Comparison of ENCODE assay signal across 2 cellular contexts in the genomic region with DNA sequence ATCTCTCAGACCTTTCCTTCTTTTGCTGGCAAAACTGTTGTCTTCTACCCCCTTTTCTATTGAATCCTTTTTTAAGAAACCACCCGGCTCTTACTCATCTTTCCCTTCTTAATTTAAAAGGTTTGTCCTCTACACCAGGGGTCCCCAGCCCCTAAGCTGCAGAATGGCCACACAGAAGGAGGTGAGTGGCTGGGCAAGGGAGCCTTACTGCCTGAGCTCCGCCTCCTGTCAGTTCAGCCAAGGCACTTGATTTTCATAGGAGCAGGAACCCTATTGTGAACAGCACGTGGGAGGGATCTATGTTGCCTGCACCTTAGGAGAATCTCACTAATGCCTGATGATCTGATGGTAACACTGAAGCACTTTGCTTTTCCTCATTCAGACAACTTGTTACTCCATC.
TF ChIP-seq lines count a peak whose summit lies in the region.

No MANE protein-coding gene starts in this region.

TF ChIP-seq in IMR-90, 13 proteins besides CTCF, POLR2A, EP300 and RAD21:
- TF ChIP-seq BHLHE40 (IDR thresholded peaks at IDR 0.05; ENCODE audit: low read depth, low read length) = no peak
- no peak for TF ChIP-seq CHD1 (IDR thresholded peaks at IDR 0.05; ENCODE audit: low read depth, low read length)
- no peak for TF ChIP-seq RFX5 (IDR thresholded peaks at IDR 0.05; ENCODE audit: low read depth, low read length)
- TF ChIP-seq, protein P1, sequence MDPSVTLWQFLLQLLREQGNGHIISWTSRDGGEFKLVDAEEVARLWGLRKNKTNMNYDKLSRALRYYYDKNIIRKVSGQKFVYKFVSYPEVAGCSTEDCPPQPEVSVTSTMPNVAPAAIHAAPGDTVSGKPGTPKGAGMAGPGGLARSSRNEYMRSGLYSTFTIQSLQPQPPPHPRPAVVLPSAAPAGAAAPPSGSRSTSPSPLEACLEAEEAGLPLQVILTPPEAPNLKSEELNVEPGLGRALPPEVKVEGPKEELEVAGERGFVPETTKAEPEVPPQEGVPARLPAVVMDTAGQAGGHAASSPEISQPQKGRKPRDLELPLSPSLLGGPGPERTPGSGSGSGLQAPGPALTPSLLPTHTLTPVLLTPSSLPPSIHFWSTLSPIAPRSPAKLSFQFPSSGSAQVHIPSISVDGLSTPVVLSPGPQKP (IDR thresholded peaks at IDR 0.05; ENCODE audit: borderline replicate concordance, low read depth, low read length) = no peak
- no peak for TF ChIP-seq NFE2L2 (IDR thresholded peaks at IDR 0.05; ENCODE audit: low read depth, low read length)
- no peak for TF ChIP-seq CEBPB (IDR thresholded peaks at IDR 0.05; ENCODE audit: low read depth, low read length)
- no peak for TF ChIP-seq MAFK (IDR thresholded peaks at IDR 0.05; ENCODE audit: low read depth, low read length)
- no peak for TF ChIP-seq SMC3 (IDR thresholded peaks at IDR 0.05; ENCODE audit: low read depth, low read length)
- no peak for TF ChIP-seq MXI1 (IDR thresholded peaks at IDR 0.05; ENCODE audit: borderline replicate concordance, low read depth, low read length)
- no peak for TF ChIP-seq RCOR1 (IDR thresholded peaks at IDR 0.05; ENCODE audit: insufficient replicate concordance, low read length)
- no peak for TF ChIP-seq FOS (IDR thresholded peaks at IDR 0.05; ENCODE audit: low read depth, low read length)
- TF ChIP-seq, protein P2, sequence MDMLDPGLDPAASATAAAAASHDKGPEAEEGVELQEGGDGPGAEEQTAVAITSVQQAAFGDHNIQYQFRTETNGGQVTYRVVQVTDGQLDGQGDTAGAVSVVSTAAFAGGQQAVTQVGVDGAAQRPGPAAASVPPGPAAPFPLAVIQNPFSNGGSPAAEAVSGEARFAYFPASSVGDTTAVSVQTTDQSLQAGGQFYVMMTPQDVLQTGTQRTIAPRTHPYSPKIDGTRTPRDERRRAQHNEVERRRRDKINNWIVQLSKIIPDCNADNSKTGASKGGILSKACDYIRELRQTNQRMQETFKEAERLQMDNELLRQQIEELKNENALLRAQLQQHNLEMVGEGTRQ (IDR thresholded peaks at IDR 0.05; ENCODE audit: low read depth, low read length) = no peak
- TF ChIP-seq MAZ (IDR thresholded peaks at IDR 0.05; ENCODE audit: borderline replicate concordance, low read depth, low read length) = no peak

TF ChIP-seq in H1, 55 proteins besides CTCF, POLR2A, EP300 and RAD21:
- TF ChIP-seq RFX5 (IDR thresholded peaks at IDR 0.05; ENCODE audit: borderline replicate concordance, low read depth, low read length) (no peak), NANOG (IDR thresholded peaks at IDR 0.05; ENCODE audit: insufficient read depth, low read depth, low read length, poor library complexity, severe bottlenecking) (no peak), SIN3A (conservative IDR thresholded peaks at IDR 0.05 in 1 of 2, IDR thresholded peaks at IDR 0.05 in 1 of 2; ENCODE audit: low read depth in 1 of 2, low read length in 2 of 2) (no peak), TCF12 (IDR thresholded peaks at IDR 0.05; ENCODE audit: low read depth, low read length) (no peak), CEBPB (IDR thresholded peaks at IDR 0.05; ENCODE audit: low read depth, low read length) (no peak), SP2 (IDR thresholded peaks at IDR 0.05; ENCODE audit: low read length) (no peak), CHD1 (IDR thresholded peaks at IDR 0.05; ENCODE audit: low read depth, low read length) (no peak), TEAD4 (IDR thresholded peaks at IDR 0.05; ENCODE audit: low read depth, low read length) (no peak), MAFK (IDR thresholded peaks at IDR 0.05; ENCODE audit: low read depth, low read length) (no peak), YY1 (IDR thresholded peaks at IDR 0.05; ENCODE audit: low read depth, low read length) (no peak), POLR2AphosphoS5 (IDR thresholded peaks at IDR 0.05; ENCODE audit: low read depth, low read length) (no peak), ASH2L (IDR thresholded peaks at IDR 0.05; ENCODE audit: low read length) (no peak), RXRA (IDR thresholded peaks at IDR 0.05; ENCODE audit: insufficient read depth, low read depth, low read length) (no peak)
- TF ChIP-seq, protein P3, sequence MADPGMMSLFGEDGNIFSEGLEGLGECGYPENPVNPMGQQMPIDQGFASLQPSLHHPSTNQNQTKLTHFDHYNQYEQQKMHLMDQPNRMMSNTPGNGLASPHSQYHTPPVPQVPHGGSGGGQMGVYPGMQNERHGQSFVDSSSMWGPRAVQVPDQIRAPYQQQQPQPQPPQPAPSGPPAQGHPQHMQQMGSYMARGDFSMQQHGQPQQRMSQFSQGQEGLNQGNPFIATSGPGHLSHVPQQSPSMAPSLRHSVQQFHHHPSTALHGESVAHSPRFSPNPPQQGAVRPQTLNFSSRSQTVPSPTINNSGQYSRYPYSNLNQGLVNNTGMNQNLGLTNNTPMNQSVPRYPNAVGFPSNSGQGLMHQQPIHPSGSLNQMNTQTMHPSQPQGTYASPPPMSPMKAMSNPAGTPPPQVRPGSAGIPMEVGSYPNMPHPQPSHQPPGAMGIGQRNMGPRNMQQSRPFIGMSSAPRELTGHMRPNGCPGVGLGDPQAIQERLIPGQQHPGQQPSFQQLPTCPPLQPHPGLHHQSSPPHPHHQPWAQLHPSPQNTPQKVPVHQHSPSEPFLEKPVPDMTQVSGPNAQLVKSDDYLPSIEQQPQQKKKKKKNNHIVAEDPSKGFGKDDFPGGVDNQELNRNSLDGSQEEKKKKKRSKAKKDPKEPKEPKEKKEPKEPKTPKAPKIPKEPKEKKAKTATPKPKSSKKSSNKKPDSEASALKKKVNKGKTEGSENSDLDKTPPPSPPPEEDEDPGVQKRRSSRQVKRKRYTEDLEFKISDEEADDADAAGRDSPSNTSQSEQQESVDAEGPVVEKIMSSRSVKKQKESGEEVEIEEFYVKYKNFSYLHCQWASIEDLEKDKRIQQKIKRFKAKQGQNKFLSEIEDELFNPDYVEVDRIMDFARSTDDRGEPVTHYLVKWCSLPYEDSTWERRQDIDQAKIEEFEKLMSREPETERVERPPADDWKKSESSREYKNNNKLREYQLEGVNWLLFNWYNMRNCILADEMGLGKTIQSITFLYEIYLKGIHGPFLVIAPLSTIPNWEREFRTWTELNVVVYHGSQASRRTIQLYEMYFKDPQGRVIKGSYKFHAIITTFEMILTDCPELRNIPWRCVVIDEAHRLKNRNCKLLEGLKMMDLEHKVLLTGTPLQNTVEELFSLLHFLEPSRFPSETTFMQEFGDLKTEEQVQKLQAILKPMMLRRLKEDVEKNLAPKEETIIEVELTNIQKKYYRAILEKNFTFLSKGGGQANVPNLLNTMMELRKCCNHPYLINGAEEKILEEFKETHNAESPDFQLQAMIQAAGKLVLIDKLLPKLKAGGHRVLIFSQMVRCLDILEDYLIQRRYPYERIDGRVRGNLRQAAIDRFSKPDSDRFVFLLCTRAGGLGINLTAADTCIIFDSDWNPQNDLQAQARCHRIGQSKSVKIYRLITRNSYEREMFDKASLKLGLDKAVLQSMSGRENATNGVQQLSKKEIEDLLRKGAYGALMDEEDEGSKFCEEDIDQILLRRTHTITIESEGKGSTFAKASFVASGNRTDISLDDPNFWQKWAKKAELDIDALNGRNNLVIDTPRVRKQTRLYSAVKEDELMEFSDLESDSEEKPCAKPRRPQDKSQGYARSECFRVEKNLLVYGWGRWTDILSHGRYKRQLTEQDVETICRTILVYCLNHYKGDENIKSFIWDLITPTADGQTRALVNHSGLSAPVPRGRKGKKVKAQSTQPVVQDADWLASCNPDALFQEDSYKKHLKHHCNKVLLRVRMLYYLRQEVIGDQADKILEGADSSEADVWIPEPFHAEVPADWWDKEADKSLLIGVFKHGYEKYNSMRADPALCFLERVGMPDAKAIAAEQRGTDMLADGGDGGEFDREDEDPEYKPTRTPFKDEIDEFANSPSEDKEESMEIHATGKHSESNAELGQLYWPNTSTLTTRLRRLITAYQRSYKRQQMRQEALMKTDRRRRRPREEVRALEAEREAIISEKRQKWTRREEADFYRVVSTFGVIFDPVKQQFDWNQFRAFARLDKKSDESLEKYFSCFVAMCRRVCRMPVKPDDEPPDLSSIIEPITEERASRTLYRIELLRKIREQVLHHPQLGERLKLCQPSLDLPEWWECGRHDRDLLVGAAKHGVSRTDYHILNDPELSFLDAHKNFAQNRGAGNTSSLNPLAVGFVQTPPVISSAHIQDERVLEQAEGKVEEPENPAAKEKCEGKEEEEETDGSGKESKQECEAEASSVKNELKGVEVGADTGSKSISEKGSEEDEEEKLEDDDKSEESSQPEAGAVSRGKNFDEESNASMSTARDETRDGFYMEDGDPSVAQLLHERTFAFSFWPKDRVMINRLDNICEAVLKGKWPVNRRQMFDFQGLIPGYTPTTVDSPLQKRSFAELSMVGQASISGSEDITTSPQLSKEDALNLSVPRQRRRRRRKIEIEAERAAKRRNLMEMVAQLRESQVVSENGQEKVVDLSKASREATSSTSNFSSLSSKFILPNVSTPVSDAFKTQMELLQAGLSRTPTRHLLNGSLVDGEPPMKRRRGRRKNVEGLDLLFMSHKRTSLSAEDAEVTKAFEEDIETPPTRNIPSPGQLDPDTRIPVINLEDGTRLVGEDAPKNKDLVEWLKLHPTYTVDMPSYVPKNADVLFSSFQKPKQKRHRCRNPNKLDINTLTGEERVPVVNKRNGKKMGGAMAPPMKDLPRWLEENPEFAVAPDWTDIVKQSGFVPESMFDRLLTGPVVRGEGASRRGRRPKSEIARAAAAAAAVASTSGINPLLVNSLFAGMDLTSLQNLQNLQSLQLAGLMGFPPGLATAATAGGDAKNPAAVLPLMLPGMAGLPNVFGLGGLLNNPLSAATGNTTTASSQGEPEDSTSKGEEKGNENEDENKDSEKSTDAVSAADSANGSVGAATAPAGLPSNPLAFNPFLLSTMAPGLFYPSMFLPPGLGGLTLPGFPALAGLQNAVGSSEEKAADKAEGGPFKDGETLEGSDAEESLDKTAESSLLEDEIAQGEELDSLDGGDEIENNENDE (IDR thresholded peaks at IDR 0.05; ENCODE audit: insufficient replicate concordance, low read length) = no peak
TF ChIP-seq in H1: peak in this region for 0.
